8 cellular contexts compared by ENCODE assay signal in the genomic region with DNA sequence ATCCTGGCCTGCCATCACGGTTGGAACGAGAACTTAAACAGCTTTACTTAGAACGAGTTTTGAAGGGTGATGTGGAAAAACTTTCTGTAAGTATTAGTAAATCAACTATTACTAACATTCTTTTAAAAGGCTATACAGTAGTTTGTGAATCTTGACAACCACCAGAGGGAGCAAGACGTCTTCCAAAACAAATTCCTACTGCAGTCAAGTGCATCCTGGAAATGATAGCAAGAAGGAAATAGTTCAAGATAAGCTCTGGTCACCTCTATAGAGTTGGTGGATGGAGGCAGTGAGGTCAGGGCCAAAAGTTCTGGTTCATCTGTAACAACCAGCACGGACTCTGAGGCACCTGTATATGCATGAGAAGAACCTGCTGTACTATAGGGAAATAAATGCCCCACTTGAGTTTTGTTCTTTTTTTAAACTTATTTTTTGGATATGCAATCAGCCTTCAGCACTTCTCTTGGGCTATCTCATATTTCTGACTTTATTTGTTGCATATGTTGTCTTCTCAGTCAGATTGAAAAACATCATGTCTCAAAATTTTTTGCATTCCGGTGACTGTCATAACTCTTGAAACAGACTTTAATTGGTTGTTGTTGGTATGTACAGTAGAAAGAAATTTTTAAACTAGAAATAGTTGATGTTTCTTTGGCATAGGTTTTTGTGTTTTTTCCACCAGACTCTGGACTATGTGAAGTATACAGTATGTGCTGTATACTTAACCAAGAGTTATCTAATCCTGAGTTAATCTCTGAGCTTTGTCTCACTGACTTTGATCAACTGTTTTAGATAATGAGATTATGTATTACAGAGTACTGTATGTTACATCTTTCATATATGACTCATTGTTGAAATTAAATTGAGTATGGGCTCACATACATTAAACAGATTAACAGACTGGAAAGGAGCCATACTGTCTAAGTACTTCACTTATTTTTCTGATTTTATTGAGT. TPM values are rescaled to one million over a fixed set of nuclear protein-coding genes. Genes with fewer than 3 reads are reported as not detected.
DNase-seq lines count a peak whose midpoint lies in the region; ATAC-seq and TF ChIP-seq lines count a peak whose summit lies in the region.

No MANE protein-coding gene starts in this region.

- H3K36me3 Mint-ChIP-seq in endodermal cell (ENCODE audit: low read depth), result peaks cover 61% of the 10 kb centered on the region

- no peak overlapping the region for H3K9ac ChIP-seq in endodermal cell (ENCODE audit: extremely low read depth, low read length, poor library complexity, severe bottlenecking)

- no peaks in the 10 kb centered on the region for H3K9me3 ChIP-seq in Peyer's patch
- H3K9me3 ChIP-seq in endodermal cell (ENCODE audit: control insufficient read depth, low read length), result no peaks in the 10 kb centered on the region
- H3K9me3 ChIP-seq in lung (ENCODE audit: control insufficient read depth in 2 of 2, insufficient read depth in 1 of 2, low read length in 1 of 2), result no peaks in the 10 kb centered on the region
- H3K9me3 ChIP-seq in vagina, result no peaks in the 10 kb centered on the region

- no peak overlapping the region for H3K4me3 ChIP-seq in Peyer's patch
- H3K4me3 ChIP-seq in endodermal cell (ENCODE audit: low read length), result no peak overlapping the region
- no peak overlapping the region for H3K4me3 ChIP-seq in lung
- H3K4me3 ChIP-seq in vagina, result no peak overlapping the region

- in situ Hi-C loops in KBM-7 (cut with MboI; ENCODE audit: low pct_unique_long_range_greater_than_20kb, low sequenced_read_pairs), result no loop called here

- no peak overlapping the region for H3K27ac Mint-ChIP-seq in endodermal cell

- ATAC-seq in lung (ENCODE audit: insufficient read depth, low FRiP score) (peak; percentile 47), GM18511 (IDR thresholded peaks at IDR 0.05; ENCODE audit: unreplicated experiment) (no peak)

- intact Hi-C loops in vagina (cut with DNase I), result loop anchor here (10.0 kb wide), 1 partner anchor 169 kb away; the partner anchor contains the start of gene SPRED2

- H3K9me3 Mint-ChIP-seq in endodermal cell, result no peaks in the 10 kb centered on the region

- no peak overlapping the region for H3K4me3 Mint-ChIP-seq in endodermal cell

- H3K4me1 Mint-ChIP-seq in endodermal cell, result peaks cover 21% of the 10 kb centered on the region

- WGBS in endodermal cell (ENCODE audit: insufficient coverage in 1 of 2, insufficient read length in 1 of 2), 2 experiments, result 47 to 51% methylated on average over 3 to 6 of the region's 6 CpGs
- WGBS in lung, 2 donors, result 38 to 45% methylated on average over 6 of the region's 6 CpGs

- peak; percentile 21 to 88 (median 72) for TF ChIP-seq CTCF in Peyer's patch (IDR thresholded peaks at IDR 0.05)
- TF ChIP-seq CTCF in endodermal cell (conservative IDR thresholded peaks at IDR 0.05), result peak; percentile 89
- TF ChIP-seq CTCF in lung (IDR thresholded peaks at IDR 0.05; ENCODE audit: control extremely low read depth, extremely low read depth), result peak; percentile 46
- peak; percentile 60 to 75 (median 67) for TF ChIP-seq CTCF in vagina (IDR thresholded peaks at IDR 0.05)

- peaks cover 1% of the 10 kb centered on the region for H3K27me3 Mint-ChIP-seq in endodermal cell (ENCODE audit: insufficient read depth)

- H3K27me3 ChIP-seq in Peyer's patch (no peaks in the 10 kb centered on the region), endodermal cell (ENCODE audit: control insufficient read depth, insufficient read depth, low read length, poor library complexity, severe bottlenecking) (no peaks in the 10 kb centered on the region), lung (ENCODE audit: control insufficient read depth, insufficient read depth) (no peaks in the 10 kb centered on the region), vagina (no peaks in the 10 kb centered on the region)

- peaks cover 0 to 59% (median 0%) of the 10 kb centered on the region in 3 donors for H3K36me3 ChIP-seq in Peyer's patch
- H3K36me3 ChIP-seq in endodermal cell (ENCODE audit: control insufficient read depth, insufficient read depth, low read length), result peaks cover 83% of the 10 kb centered on the region
- peaks cover 5 to 12% of the 10 kb centered on the region in 2 donors for H3K36me3 ChIP-seq in lung (ENCODE audit: control insufficient read depth in 2 of 2, insufficient read depth in 2 of 2, low read length in 2 of 2)
- peaks cover 0 to 13% of the 10 kb centered on the region in 2 donors for H3K36me3 ChIP-seq in vagina

- H3K4me1 ChIP-seq in Peyer's patch (no peaks in the 10 kb centered on the region), endodermal cell (ENCODE audit: control insufficient read depth, insufficient read depth, low read length) (peaks cover 4% of the 10 kb centered on the region), lung (ENCODE audit: control insufficient read depth in 2 of 2, insufficient read depth in 2 of 2, low read length in 2 of 2) (peaks cover 0 to 2% of the 10 kb centered on the region in 2 donors), vagina (peaks cover 7% of the 10 kb centered on the region)

- H3K27ac ChIP-seq in Peyer's patch (no peak overlapping the region), endodermal cell (ENCODE audit: low read depth, low read length) (no peak overlapping the region), lung (ENCODE audit: low read depth in 1 of 2, low read length in 1 of 2) (no peak overlapping the region), vagina (no peak overlapping the region)

- no peak for TF ChIP-seq POLR2A in Peyer's patch (IDR thresholded peaks at IDR 0.05)
- no peak for TF ChIP-seq POLR2A in vagina (IDR thresholded peaks at IDR 0.05)

- DNase-seq in Daoy (ENCODE audit: low read depth), result peak; percentile 47
- peak; percentile 77 for DNase-seq in KBM-7
- DNase-seq in Peyer's patch, result peak in 1 of 3 donors; percentile 67
- peak; percentile 47 for DNase-seq in endodermal cell
- DNase-seq in lung (ENCODE audit: low spot score), result no peak
- no peak for DNase-seq in vagina (ENCODE audit: extremely low spot score in 2 of 2)
- DNase-seq in ecto neural progenitor cell (ENCODE audit: low spot score), result no peak

RNA-seq across cellular contexts. Expression of gene ACTR2, which starts 37.7 kb away (rescaled TPM):
- total RNA-seq in Daoy (2014; rRNA removed; shearing (Covaris generic)), result 60.8 and 75.9 TPM in 2 replicates
- total RNA-seq in Peyer's patch, result 100 to 1,000 TPM in 2 of 4 donors, 10 to 100 TPM in 2; 62.9 to 128 (median 89.5) TPM
- total RNA-seq in endodermal cell, result 100 to 1,000 TPM; 254 to 256 TPM
- 152 TPM for polyA plus RNA-seq in endodermal cell (2013, experiment 1 of 2)
- 152 TPM for polyA plus RNA-seq in endodermal cell (2013, experiment 2 of 2)
- total RNA-seq in lung, result 100 to 1,000 TPM; 127 to 215 TPM
- 100 to 1,000 TPM in 1 of 2 donors, 10 to 100 TPM in 1; 54.3 to 166 TPM for polyA plus RNA-seq in lung
- total RNA-seq in vagina, result 70.0 TPM

Comparison
In these comparisons a context has a peak if more than half of its experiments do, and no peak if none do; other contexts are left out.
1. DNase-seq: peak in Daoy (single experiment), KBM-7 (single experiment) and endodermal cell (single experiment); none in lung (single experiment), vagina (0 of 2) and ecto neural progenitor cell (single experiment).
2. Peak in every context shown above with its lines, with median percentiles within 50 percentile points of each other: CTCF ChIP-seq.